24 cellular contexts compared by ENCODE assay signal in the genomic region with DNA sequence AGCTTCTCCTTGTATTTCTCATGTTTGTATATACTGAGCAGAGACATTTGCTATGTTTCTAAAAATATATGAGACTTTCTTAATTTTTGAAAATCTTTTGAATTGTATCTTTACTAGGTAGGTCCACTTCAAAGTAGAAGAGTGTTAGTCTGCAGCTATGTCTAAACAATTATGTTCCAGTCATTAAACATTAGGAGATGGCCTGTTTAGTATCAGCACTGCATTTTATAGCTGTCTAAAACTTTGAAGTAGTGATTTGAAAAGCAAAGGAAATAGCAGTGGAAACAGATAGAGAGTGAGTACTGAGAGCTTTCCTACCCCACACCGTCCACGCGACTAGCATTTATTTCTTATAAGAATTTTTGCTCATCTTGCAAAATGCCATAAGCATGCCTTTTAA.
DNase-seq lines count a peak whose midpoint lies in the region; ATAC-seq, FAIRE-seq and TF ChIP-seq lines count a peak whose summit lies in the region.
"Had no signal": no experiment of that assay in that cellular context is flagged by ENCODE, and none has a peak within 500 bp of the region (broad histone marks: within the 10 kb centered on the region; RNA-seq: fewer than 3 reads in every experiment).

No MANE protein-coding gene starts in this region.

- no peaks in the 10 kb centered on the region for H4K20me1 ChIP-seq in hepatocyte (ENCODE audit: insufficient read depth, poor library complexity, severe bottlenecking)

- intact Hi-C loops in pancreas (cut with DNase I) = no loop called here

- H3K79me2 ChIP-seq in hepatocyte = no peaks in the 10 kb centered on the region

- ATAC-seq in pancreas (no peak), HG03280 (IDR thresholded peaks at IDR 0.05; ENCODE audit: unreplicated experiment) (no peak)
- ATAC-seq: HCT116, HepG2 had no signal

- peak overlapping the region; percentile 79 for H3K27ac ChIP-seq in VCaP
- H3K27ac ChIP-seq in hepatocyte = no peak overlapping the region
- no peak overlapping the region for H3K27ac ChIP-seq in pancreas

- WGBS in hepatocyte (ENCODE audit: low lambda C conversion rate, missing lambda C conversion rate) = 49% methylated on average over 3 of the region's 3 CpGs
- 94 to 95% methylated on average over 3 of the region's 3 CpGs for WGBS in pancreas, 2 donors

- DNase-seq in hepatocyte (ENCODE audit: low spot score) (no peak), pancreas (no peak), EL (no peak), SIG-M5 (lab: John Stamatoyannopoulos, UW) (no peak)
- no peak for DNase-seq in effector CD8-positive, alpha-beta T cell (lab: John Stamatoyannopoulos, UW)
- DNase-seq: BE2C; C1 segment of cervical spinal cord; CD4-positive, CD25-positive, alpha-beta regulatory T cell; CD8-positive, alpha-beta memory T cell; COR-L47; DMS 273 treated with DMSO at 0.1 percent for 48 hours; DMS53; DND-41; GOT3; H7; HFFc6 had no signal

- H3K27me3 ChIP-seq in hepatocyte = no peaks in the 10 kb centered on the region
- no peaks in the 10 kb centered on the region for H3K27me3 ChIP-seq in pancreas
- H3K27me3 ChIP-seq: BE2C had no signal

- H3K4me3 ChIP-seq in hepatocyte (no peak overlapping the region), pancreas (no peak overlapping the region)

- H2AFZ ChIP-seq in hepatocyte = no peak overlapping the region

- TF ChIP-seq CTCF in VCaP (conservative IDR thresholded peaks at IDR 0.05) (no peak), hepatocyte (IDR thresholded peaks at IDR 0.05; ENCODE audit: poor library complexity) (no peak), pancreas (IDR thresholded peaks at IDR 0.05) (no peak)

- H3K4me1 ChIP-seq in hepatocyte (ENCODE audit: insufficient read depth) = no peaks in the 10 kb centered on the region
- H3K4me1 ChIP-seq in pancreas = no peaks in the 10 kb centered on the region
- H3K4me1 ChIP-seq: BE2C had no signal

- H3K9me2 ChIP-seq in hepatocyte (replicated peaks; ENCODE audit: insufficient read depth) = no peaks in the 10 kb centered on the region

- peak overlapping the region; percentile 3 for H3K4me2 ChIP-seq in hepatocyte

- no peaks in the 10 kb centered on the region for H3K36me3 ChIP-seq in hepatocyte (replicated peaks; ENCODE audit: insufficient read depth, low read depth)
- no peaks in the 10 kb centered on the region for H3K36me3 ChIP-seq in pancreas
- H3K36me3 ChIP-seq: BE2C had no signal

- FAIRE-seq in pancreas (lab: Jason Lieb, UNC) = peak; percentile 37
- FAIRE-seq: A204.1, G401.6, GM12891, HepG2, HTR-8/SVneo had no signal

- no peaks in the 10 kb centered on the region for H3K9me3 ChIP-seq in hepatocyte (ENCODE audit: low read depth)
- no peaks in the 10 kb centered on the region for H3K9me3 ChIP-seq in pancreas
- H3K9me3 ChIP-seq: BE2C had no signal
